ENCODE assay signal across 30 cellular contexts in genomic region chr10:60252688-60253087, GRCh38.
"Had no signal": no experiment of that assay in that cellular context is flagged by ENCODE, and none has a peak within 500 bp of the region (broad histone marks: within the 10 kb centered on the region; RNA-seq: fewer than 3 reads in every experiment).

No MANE protein-coding gene starts in this region.

- H3K4me1 ChIP-seq: esophagus squamous epithelium, lower lobe of right lung, right lobe of liver, vagina had no signal

- H3K27ac Mint-ChIP-seq: natural killer cell treated with Interleukin-12 subunit alpha and Interleukin-12 subunit beta and Interleukin-15 and Interleukin-18, amount 100 ng/mL, for 72 hours; stimulated activated naive B cell treated with anti-CD40 and anti-IgM and Interleukin-4, amounts not matched to agents 10 μg/mL and 1 μg/mL and 100 μg/mL, for 72 hours; stimulated activated naive CD8-positive, alpha-beta T cell treated with anti-CD3 and anti-CD28 coated beads, Interleukin-15, Interleukin-2, amounts not matched to agents 100 ng/mL and 50 ng/mL, for 24 hours had no signal

- H3K9me3 ChIP-seq: esophagus squamous epithelium, heart right ventricle, lower lobe of right lung, mucosa of descending colon, neutrophil, pancreas, right lobe of liver, thoracic aorta, vagina had no signal

- H3K36me3 ChIP-seq: lower lobe of right lung, neutrophil, pancreas, right lobe of liver, thoracic aorta, vagina had no signal

- H3K36me3 Mint-ChIP-seq: naive B cell; natural killer cell treated with Interleukin-12 subunit alpha and Interleukin-12 subunit beta and Interleukin-15 and Interleukin-18, amount 100 ng/mL, for 72 hours; stimulated activated naive B cell treated with anti-CD40 and anti-IgM and Interleukin-4, amounts not matched to agents 10 μg/mL and 1 μg/mL and 100 μg/mL, for 72 hours had no signal

- H3K27ac ChIP-seq: coronary artery, esophagus squamous epithelium, heart right ventricle, lower lobe of right lung, neutrophil, pancreas, right lobe of liver, thoracic aorta, vagina had no signal

- H3K27me3 ChIP-seq: esophagus squamous epithelium, heart right ventricle, neutrophil, pancreas, right lobe of liver, vagina had no signal

- H3K27me3 Mint-ChIP-seq: naive B cell; natural killer cell treated with Interleukin-12 subunit alpha and Interleukin-12 subunit beta and Interleukin-15 and Interleukin-18, amount 100 ng/mL, for 72 hours; stimulated activated naive B cell treated with anti-CD40 and anti-IgM and Interleukin-4, amounts not matched to agents 10 μg/mL and 1 μg/mL and 100 μg/mL, for 72 hours; stimulated activated naive CD8-positive, alpha-beta T cell treated with anti-CD3 and anti-CD28 coated beads, Interleukin-15, Interleukin-2, amounts not matched to agents 100 ng/mL and 50 ng/mL, for 24 hours had no signal

- H3K4me3 Mint-ChIP-seq: mesothelial cell of epicardium; naive B cell; natural killer cell treated with Interleukin-12 subunit alpha and Interleukin-12 subunit beta and Interleukin-15 and Interleukin-18, amount 100 ng/mL, for 72 hours; neural crest cell; stimulated activated naive B cell treated with anti-CD40 and anti-IgM and Interleukin-4, amounts not matched to agents 10 μg/mL and 1 μg/mL and 100 μg/mL, for 72 hours; stimulated activated naive CD8-positive, alpha-beta T cell treated with anti-CD3 and anti-CD28 coated beads, Interleukin-15, Interleukin-2, amounts not matched to agents 100 ng/mL and 50 ng/mL, for 24 hours had no signal

- H3K9me3 Mint-ChIP-seq: mesothelial cell of epicardium; naive B cell; natural killer cell treated with Interleukin-12 subunit alpha and Interleukin-12 subunit beta and Interleukin-15 and Interleukin-18, amount 100 ng/mL, for 72 hours; neural crest cell; stimulated activated naive B cell treated with anti-CD40 and anti-IgM and Interleukin-4, amounts not matched to agents 10 μg/mL and 1 μg/mL and 100 μg/mL, for 72 hours; stimulated activated naive CD8-positive, alpha-beta T cell treated with anti-CD3 and anti-CD28 coated beads, Interleukin-15, Interleukin-2, amounts not matched to agents 100 ng/mL and 50 ng/mL, for 24 hours had no signal

- FAIRE-seq: endometrium, keratinocyte, pancreas, small intestine had no signal

- ATAC-seq: heart right ventricle; left ventricle myocardium superior; lower lobe of right lung; mucosa of descending colon; natural killer cell treated with Interleukin-12 subunit alpha and Interleukin-12 subunit beta and Interleukin-15 and Interleukin-18, amount 100 ng/mL, for 72 hours; pancreas; right lobe of liver; stimulated activated naive B cell treated with anti-CD40 and anti-IgM and Interleukin-4, amounts not matched to agents 10 μg/mL and 1 μg/mL and 100 μg/mL, for 72 hours had no signal

- H3K4me3 ChIP-seq: coronary artery, esophagus squamous epithelium, heart right ventricle, lower lobe of right lung, mucosa of descending colon, pancreas, right lobe of liver, thoracic aorta, vagina had no signal

- DNase-seq: dermis blood vessel endothelial cell; effector memory CD4-positive, alpha-beta T cell; erythroblast; esophagus squamous epithelium; foreskin melanocyte; glutamatergic neuron; heart right ventricle; hypothalamus; left ventricle myocardium superior; lower lobe of right lung; mucosa of descending colon; naive B cell; pancreas; retina; right lobe of liver; small intestine; stimulated activated CD4-positive, alpha-beta T cell treated with anti-CD3 and anti-CD28 coated beads, Interleukin-15, amount 100 ng/mL, for 24 hours; stimulated activated CD4-positive, alpha-beta T cell treated with anti-CD3 and anti-CD28 coated beads, Interleukin-2, amount 100 ng/mL, for 48 hours; stimulated activated naive B cell treated with anti-CD40 and anti-IgM and Interleukin-4, amounts not matched to agents 10 μg/mL and 1 μg/mL and 100 μg/mL, for 72 hours; trophoblast cell had no signal
